In genomic region chr2:26692814-26693286, GRCh38 we compare ENCODE assay signal across 9 cellular contexts. TPM values are rescaled to one million over a fixed set of nuclear protein-coding genes. Genes with fewer than 3 reads are reported as not detected.
DNase-seq lines count a peak whose midpoint lies in the region; ATAC-seq and TF ChIP-seq lines count a peak whose summit lies in the region.
"Had no signal": no experiment of that assay in that cellular context is flagged by ENCODE, and none has a peak within 500 bp of the region (broad histone marks: within the 10 kb centered on the region; RNA-seq: fewer than 3 reads in every experiment).

No MANE protein-coding gene starts in this region.

- H3K27ac ChIP-seq in SK-N-SH (ENCODE audit: low read depth in 2 of 2, low read length in 1 of 2) (peak overlapping the region in 1 of 2 experiments; percentile 67; a peak in 2 of 4 replicates), right atrium auricular region (peak overlapping the region; percentile 81 to 92), spleen (peak overlapping the region in 1 of 8 donors; percentile 35)
- H3K27ac ChIP-seq: 22Rv1 had no signal

- no peaks in the 10 kb centered on the region for H4K20me1 ChIP-seq in SK-N-SH (ENCODE audit: insufficient read depth)

- TF ChIP-seq EP300 in SK-N-SH (IDR thresholded peaks at IDR 0.05; ENCODE audit: borderline replicate concordance in 1 of 2, low read depth in 1 of 2, low read length in 1 of 2) = no peak

- no peak for TF ChIP-seq POLR2A in spleen (IDR thresholded peaks at IDR 0.05)

- H3K4me3 ChIP-seq in SK-N-SH (ENCODE audit: low read depth in 2 of 2, low read length in 1 of 2) (peak overlapping the region; percentile 31 to 44; a peak in 3 of 4 replicates), right atrium auricular region (peak overlapping the region; percentile 58 to 59), spleen (peak overlapping the region in 7 of 8 donors; percentile 13 to 59 (median 17))

- H3K27me3 ChIP-seq in SK-N-SH (ENCODE audit: insufficient read depth) (peaks cover 38% of the 10 kb centered on the region), right atrium auricular region (no peaks in the 10 kb centered on the region), spleen (replicated peaks in 1 of 7) (peaks cover 4 to 88% (median 63%) of the 10 kb centered on the region in 7 donors)

- no peaks in the 10 kb centered on the region for H3K9me2 ChIP-seq in SK-N-SH

- H3K9me3 ChIP-seq in SK-N-SH (no peaks in the 10 kb centered on the region), right atrium auricular region (no peaks in the 10 kb centered on the region), spleen (no peaks in the 10 kb centered on the region)

- CTCF ChIA-PET in SK-N-SH (lab: Yijun Ruan, JAX) = interaction anchor here (0.9 to 5.2 kb wide), 6 partner anchors 11 to 86 kb away, joined by 3 to 35 read pairs (median 5); no protein-coding TSS in a partner anchor

- POLR2A ChIA-PET in SK-N-SH (lab: Yijun Ruan, JAX) = interaction anchor here (1.1 kb wide), 1 partner anchor 13 kb away, joined by 3 read pairs; no protein-coding TSS in a partner anchor

- H3K4me2 ChIP-seq in SK-N-SH = peak overlapping the region; percentile 76

- TF ChIP-seq RAD21 in SK-N-SH (IDR thresholded peaks at IDR 0.05; ENCODE audit: low read length) = no peak

- H3K36me3 ChIP-seq in SK-N-SH (replicated peaks in 1 of 2; ENCODE audit: control insufficient read depth in 1 of 2, insufficient read depth in 2 of 2, low read length in 1 of 2) (no peaks in the 10 kb centered on the region), right atrium auricular region (no peaks in the 10 kb centered on the region), spleen (no peaks in the 10 kb centered on the region)

- 8% methylated on average over 23 of the region's 67 CpGs for WGBS in SK-N-SH (ENCODE audit: low lambda C conversion rate)
- WGBS in spleen, 5 donors = 3% methylated on average over 62 to 67 of the region's 67 CpGs; no CpG with 5 or more reads in 2 of the 5 donors

- H3K9ac ChIP-seq in SK-N-SH = no peak overlapping the region

- intact Hi-C loops in spleen (cut with DNase I; ENCODE audit: low total_unique reads) = no loop called here

- no peak overlapping the region for H2AFZ ChIP-seq in SK-N-SH (ENCODE audit: low read depth)

- ATAC-seq in HG03469 (IDR thresholded peaks at IDR 0.05; ENCODE audit: unreplicated experiment) (no peak), GM21447 (IDR thresholded peaks at IDR 0.05; ENCODE audit: unreplicated experiment) (no peak)

- H3F3A ChIP-seq in SK-N-SH (replicated peaks; ENCODE audit: insufficient read depth) = peaks cover 3% of the 10 kb centered on the region

- peaks cover 5 to 26% of the 10 kb centered on the region in 2 experiments; a peak in 1 of 4 replicates for H3K4me1 ChIP-seq in SK-N-SH (ENCODE audit: control insufficient read depth in 1 of 2, insufficient read depth in 2 of 2, low read depth in 1 of 2, low read length in 1 of 2)
- peaks cover 0 to 51% of the 10 kb centered on the region in 2 donors for H3K4me1 ChIP-seq in right atrium auricular region
- H3K4me1 ChIP-seq in spleen = peaks cover 0 to 20% (median 11%) of the 10 kb centered on the region in 6 donors

- no peaks in the 10 kb centered on the region for H3K79me2 ChIP-seq in SK-N-SH (ENCODE audit: insufficient read depth)

- TF ChIP-seq CTCF in SK-N-SH (IDR thresholded peaks at IDR 0.05) (no peak), right atrium auricular region (IDR thresholded peaks at IDR 0.05) (no peak), spleen (IDR thresholded peaks at IDR 0.05 in 8 of 11, conservative IDR thresholded peaks at IDR 0.05 in 3 of 11) (no peak)

- peak; percentile 73 for DNase-seq in DMS53 (lab: John Stamatoyannopoulos, UW)
- DNase-seq in DMS53 treated with DMSO at 0.1 percent for 48 hours (lab: John Stamatoyannopoulos, UW; ENCODE audit: unreplicated experiment) = no peak
- DNase-seq in SK-N-SH = peak; percentile 83
- DNase-seq in right atrium auricular region (ENCODE audit: low spot score) = no peak
- no peak for DNase-seq in spleen
- no peak for DNase-seq in NCI-H510A (lab: John Stamatoyannopoulos, UW)

TF ChIP-seq in SK-N-SH, 30 proteins besides CTCF, POLR2A, EP300 and RAD21:
- TF ChIP-seq RXRA (IDR thresholded peaks at IDR 0.05; ENCODE audit: borderline replicate concordance, low read depth) = no peak
- TF ChIP-seq GATA2 (CRISPR knock-in tag; IDR thresholded peaks at IDR 0.05) = no peak
- no peak for TF ChIP-seq ELF1 (IDR thresholded peaks at IDR 0.05)

RNA-seq across cellular contexts. Expression of gene KCNK3, which starts 0.3 kb away (rescaled TPM):
- polyA plus RNA-seq in SK-N-SH (2012; rRNA removed) (0.16 and 0.31 TPM in 2 replicates), spleen (1 to 10 TPM in 1 of 3 donors, under 1 TPM in 2; 0.61 to 1.2 (median 0.83) TPM)
- polyA plus RNA-seq in SK-N-SH (2012; cell fraction: cytosol; rRNA removed) = 0.06 and 0.24 TPM in 2 replicates
- 0.04 and 0.27 TPM in 2 replicates for polyA plus RNA-seq in SK-N-SH (2012; cell fraction: nucleus; rRNA removed)
- total RNA-seq in right atrium auricular region (10 to 100 TPM; 47.5 to 50.0 TPM), spleen (1 to 10 TPM; 1.1 to 6.0 (median 2.9) TPM)

RNA-seq across cellular contexts. Expression of gene CIB4, which starts 51.7 kb away (rescaled TPM):
- polyA plus RNA-seq in SK-N-SH (2012; rRNA removed) = not detected in 2 replicates
- not detected in 2 replicates for polyA plus RNA-seq in SK-N-SH (2012; cell fraction: cytosol; rRNA removed)
- not detected in 2 replicates for polyA plus RNA-seq in SK-N-SH (2012; cell fraction: nucleus; rRNA removed)
- total RNA-seq in right atrium auricular region = not detected
- not detected for total RNA-seq in spleen
- not detected for polyA plus RNA-seq in spleen

Comparison
In these comparisons a context has a peak if more than half of its experiments do, and no peak if none do; other contexts are left out.
1. DNase-seq: peak in DMS53 (single experiment) and SK-N-SH (single experiment); none in DMS53 treated with DMSO at 0.1 percent for 48 hours (single experiment), right atrium auricular region (single experiment), spleen (single experiment) and NCI-H510A (single experiment).
2. RNA of gene KCNK3, which starts 0.3 kb away (total RNA-seq): 47.5 to 50.0 TPM in right atrium auricular region; 1.1 to 6.0 TPM in spleen; every median in the first group is over 4 times any median in the second.
3. Peak in every context shown above with its lines, with median percentiles within 50 percentile points of each other: H3K4me3 ChIP-seq.